Comparison of ENCODE assay signal across 10 cellular contexts in genomic region chr13:33283195-33283910, GRCh38. TPM values are rescaled to one million over a fixed set of nuclear protein-coding genes. Genes with fewer than 3 reads are reported as not detected.
DNase-seq lines count a peak whose midpoint lies in the region; ATAC-seq, FAIRE-seq and TF ChIP-seq lines count a peak whose summit lies in the region.
"Had no signal": no experiment of that assay in that cellular context is flagged by ENCODE, and none has a peak within 500 bp of the region (broad histone marks: within the 10 kb centered on the region; RNA-seq: fewer than 3 reads in every experiment).

No MANE protein-coding gene starts in this region.

- DNase-seq in MG63 (no peak), caudate nucleus (lab: John Stamatoyannopoulos, UW) (no peak), left lung (no peak), substantia nigra (lab: John Stamatoyannopoulos, UW) (no peak), glomerular visceral epithelial cell (ENCODE audit: extremely low spot score) (no peak), GM19239 (ENCODE audit: insufficient read length, low spot score) (no peak), cerebellum (ENCODE audit: low spot score) (no peak)
- no peak for DNase-seq in stimulated activated CD4-positive, alpha-beta T cell treated with anti-CD3 and anti-CD28 coated beads, Interleukin-4, amount 100 ng/mL, for 24 hours
- DNase-seq: NCI-H1436; stimulated activated naive B cell treated with anti-CD40 and anti-IgM and Interleukin-4, amounts not matched to agents 10 μg/mL and 1 μg/mL and 100 μg/mL, for 72 hours had no signal

- TF ChIP-seq CTCF in left lung (IDR thresholded peaks at IDR 0.05) = no peak

- peak overlapping the region; percentile 68 for H3K27ac ChIP-seq in caudate nucleus (ENCODE audit: low read depth, low read length)
- H3K27ac ChIP-seq in left lung = peak overlapping the region; percentile 91 to 96
- H3K27ac ChIP-seq in substantia nigra (ENCODE audit: low read depth, low read length, poor library complexity, severe bottlenecking) = peak overlapping the region; percentile 63

- peaks cover 47% of the 10 kb centered on the region for H3K36me3 ChIP-seq in MG63
- H3K36me3 ChIP-seq in left lung = no peaks in the 10 kb centered on the region

- H3K4me3 ChIP-seq in MG63 = peak overlapping the region; percentile 70
- H3K4me3 ChIP-seq in left lung = peak overlapping the region in 1 of 2 donors; percentile 53

- no peak for FAIRE-seq in GM19239 (lab: Jason Lieb, UNC)

- no peaks in the 10 kb centered on the region for H3K27me3 ChIP-seq in MG63
- H3K27me3 ChIP-seq in left lung = no peaks in the 10 kb centered on the region

- intact Hi-C loops in left lung (cut with DNase I) = no loop called here

- H3K9me3 ChIP-seq in MG63 = no peaks in the 10 kb centered on the region
- no peaks in the 10 kb centered on the region for H3K9me3 ChIP-seq in left lung

- no peak for ATAC-seq in left lung
- ATAC-seq: stimulated activated naive B cell treated with anti-CD40 and anti-IgM and Interleukin-4, amounts not matched to agents 10 μg/mL and 1 μg/mL and 100 μg/mL, for 72 hours had no signal

- H3K4me1 ChIP-seq in left lung = peaks cover 14 to 35% of the 10 kb centered on the region in 2 donors

RNA-seq across cellular contexts. Expression of gene STARD13, which starts 2.2 kb away (rescaled TPM):
- 16.4 and 19.2 TPM in 2 replicates for total RNA-seq in MG63 (2014; rRNA removed; shearing (Covaris generic); ENCODE audit: low replicate concordance)
- total RNA-seq in left lung (10 to 100 TPM; 28.1 to 43.6 TPM), cerebellum (28.0 TPM)
